26 cellular contexts compared by ENCODE assay signal in the genomic region with DNA sequence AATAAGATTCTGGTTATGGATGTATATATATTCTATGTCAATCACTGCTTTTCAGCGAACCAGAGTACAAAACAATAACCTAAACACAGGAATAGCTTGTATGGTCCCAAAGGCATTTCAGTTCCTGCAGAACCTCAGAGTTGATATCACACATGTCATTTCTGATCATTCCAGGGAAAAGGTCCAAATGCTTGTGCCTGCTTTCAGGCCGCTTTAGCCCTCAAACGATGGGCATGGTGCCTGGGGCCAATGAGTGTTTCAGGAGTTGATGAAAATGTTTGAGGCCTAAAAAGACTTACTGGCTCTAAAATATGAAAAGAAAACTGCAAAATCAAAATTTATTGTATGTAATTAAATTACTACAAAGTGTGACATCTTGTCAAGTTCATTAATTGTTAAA. TPM values are rescaled to one million over a fixed set of nuclear protein-coding genes. Genes with fewer than 3 reads are reported as not detected.
DNase-seq lines count a peak whose midpoint lies in the region; ATAC-seq and TF ChIP-seq lines count a peak whose summit lies in the region.
"Had no signal": no experiment of that assay in that cellular context is flagged by ENCODE, and none has a peak within 500 bp of the region (broad histone marks: within the 10 kb centered on the region; RNA-seq: fewer than 3 reads in every experiment).

No MANE protein-coding gene starts in this region.

- H3K9ac ChIP-seq in stomach smooth muscle (ENCODE audit: low read length in 2 of 2), result peak overlapping the region in 1 of 2 donors; percentile 19

- H3K4me1 ChIP-seq in right atrium auricular region (peaks cover 0 to 44% of the 10 kb centered on the region in 2 donors), stomach smooth muscle (ENCODE audit: control insufficient read depth, insufficient read depth, low read length) (peaks cover 61% of the 10 kb centered on the region)
- H3K4me1 ChIP-seq: HAP-1 had no signal

- DNase-seq in fibroblast of the aortic adventitia (ENCODE audit: low read depth), result peak; percentile 24
- no peak for DNase-seq in right atrium auricular region (ENCODE audit: low spot score)
- no peak for DNase-seq in NAMALWA (ENCODE audit: low spot score)
- DNase-seq in NCI-H446 (lab: John Stamatoyannopoulos, UW), result no peak
- no peak for DNase-seq in NCI-H1048 (lab: John Stamatoyannopoulos, UW)
- DNase-seq: Caco-2; CD8-positive, alpha-beta T cell; DMS79; EL; GDM1; GOT3; HFFc6; KBM-7; MV-4-11; NCI-H2029; NCI-H526 treated with DMSO at 0.1 percent for 48 hours; RPMI8226; SHP77 treated with DMSO at 0.1 percent for 48 hours had no signal

- H3K4me3 ChIP-seq in fibroblast of the aortic adventitia (ENCODE audit: low read depth, low read length) (no peak overlapping the region), right atrium auricular region (no peak overlapping the region), stomach smooth muscle (ENCODE audit: low read length in 2 of 2) (peak overlapping the region in 1 of 2 donors; percentile 1)
- H3K4me3 ChIP-seq: GM12878, HAP-1, SK-N-MC had no signal

- no peaks in the 10 kb centered on the region for H3K36me3 ChIP-seq in right atrium auricular region
- H3K36me3 ChIP-seq in stomach smooth muscle (ENCODE audit: control insufficient read depth in 2 of 2, insufficient read depth in 2 of 2, low read length in 2 of 2), result peaks cover 14 to 30% of the 10 kb centered on the region in 2 donors
- H3K36me3 ChIP-seq: HAP-1 had no signal

- no peak for ATAC-seq in GM18861 (IDR thresholded peaks at IDR 0.05; ENCODE audit: unreplicated experiment)
- ATAC-seq: CD8-positive, alpha-beta T cell; GM12878 had no signal

- TF ChIP-seq CTCF in fibroblast of the aortic adventitia (IDR thresholded peaks at IDR 0.05; ENCODE audit: insufficient read depth, low read length) (no peak), right atrium auricular region (IDR thresholded peaks at IDR 0.05) (no peak)

- no peaks in the 10 kb centered on the region for H3K9me3 ChIP-seq in right atrium auricular region
- H3K9me3 ChIP-seq in stomach smooth muscle (ENCODE audit: control insufficient read depth in 2 of 2, low read length in 2 of 2), result no peaks in the 10 kb centered on the region
- H3K9me3 ChIP-seq: Caco-2, HAP-1 had no signal

- peak overlapping the region; percentile 42 to 61 for H3K27ac ChIP-seq in right atrium auricular region
- peak overlapping the region; percentile 81 for H3K27ac ChIP-seq in stomach smooth muscle (ENCODE audit: low read length)
- H3K27ac ChIP-seq: C4-2B, SK-N-MC had no signal

- H3K27me3 ChIP-seq in right atrium auricular region, result no peaks in the 10 kb centered on the region
- no peaks in the 10 kb centered on the region for H3K27me3 ChIP-seq in stomach smooth muscle (ENCODE audit: control insufficient read depth in 1 of 2, insufficient read depth in 2 of 2, low read length in 2 of 2)

RNA-seq across cellular contexts. Expression of a gene that starts 22.8 kb away (rescaled TPM):
- total RNA-seq in fibroblast of the aortic adventitia (ENCODE audit: low replicate concordance) (41.0 and 47.5 TPM in 2 replicates), right atrium auricular region (10 to 100 TPM; 42.8 to 55.8 TPM)
- total RNA-seq: B cell; Caco-2; CD8-positive, alpha-beta T cell; MCF 10A had no signal
